18 cellular contexts compared by ENCODE assay signal in genomic region chr10:11930342-11930978, GRCh38.
"Had no signal": no experiment of that assay in that cellular context is flagged by ENCODE, and none has a peak within 500 bp of the region (broad histone marks: within the 10 kb centered on the region; RNA-seq: fewer than 3 reads in every experiment).

No MANE protein-coding gene starts in this region.

- H3K4me3 Mint-ChIP-seq: activated naive CD4-positive, alpha-beta T cell treated with anti-CD3 and anti-CD28 coated beads, Interleukin-2, amount 50 U/mL, for 24 hours; dendritic cell treated with granulocyte-macrophage colony-stimulating factor and Interleukin-4, amounts not matched to agents 40 ng/mL and 50 ng/mL, for 4 days; effector memory CD8-positive, alpha-beta T cell; mesothelial cell of epicardium; nephron; stimulated activated naive CD8-positive, alpha-beta T cell treated with anti-CD3 and anti-CD28 coated beads, Interleukin-15, Interleukin-2, amounts not matched to agents 100 ng/mL and 50 ng/mL, for 24 hours had no signal

- ATAC-seq: effector memory CD8-positive, alpha-beta T cell; gastrocnemius medialis; heart left ventricle had no signal

- H3K4me1 ChIP-seq: gastrocnemius medialis, heart left ventricle had no signal

- DNase-seq: activated CD4-positive, alpha-beta T cell treated with anti-CD3 and anti-CD28 coated beads, Interleukin-2, amount 50 U/mL, for 4 hours; activated CD4-positive, CD25-positive, alpha-beta regulatory T cell treated with anti-CD3 and anti-CD28 coated beads, Interleukin-2, amount 50 U/mL, for 72 hours; activated effector memory CD4-positive, alpha-beta T cell treated with anti-CD3 and anti-CD28 coated beads, Interleukin-2, amount 50 U/mL, for 16 hours; activated T-cell treated with anti-CD3 and anti-CD28 coated beads for 4 hours; adrenal gland; effector memory CD8-positive, alpha-beta T cell; gastrocnemius medialis; heart left ventricle; kidney glomerular epithelial cell; nucleus accumbens; retina; stimulated activated CD4-positive, alpha-beta T cell treated with anti-CD3 and anti-CD28 coated beads, Interleukin-2, amount 100 ng/mL, for 24 hours had no signal

- H3K4me1 Mint-ChIP-seq: activated naive CD4-positive, alpha-beta T cell treated with anti-CD3 and anti-CD28 coated beads, Interleukin-2, amount 50 U/mL, for 24 hours; nephron had no signal

- H3K4me3 ChIP-seq: adrenal gland, gastrocnemius medialis, heart left ventricle, tibial nerve had no signal

- H3K9me3 Mint-ChIP-seq: activated naive CD4-positive, alpha-beta T cell treated with anti-CD3 and anti-CD28 coated beads, Interleukin-2, amount 50 U/mL, for 24 hours; dendritic cell treated with granulocyte-macrophage colony-stimulating factor and Interleukin-4, amounts not matched to agents 40 ng/mL and 50 ng/mL, for 4 days; effector memory CD8-positive, alpha-beta T cell; mesothelial cell of epicardium; nephron; stimulated activated naive CD8-positive, alpha-beta T cell treated with anti-CD3 and anti-CD28 coated beads, Interleukin-15, Interleukin-2, amounts not matched to agents 100 ng/mL and 50 ng/mL, for 24 hours had no signal

- H3K27me3 Mint-ChIP-seq: activated naive CD4-positive, alpha-beta T cell treated with anti-CD3 and anti-CD28 coated beads, Interleukin-2, amount 50 U/mL, for 24 hours; dendritic cell treated with granulocyte-macrophage colony-stimulating factor and Interleukin-4, amounts not matched to agents 40 ng/mL and 50 ng/mL, for 4 days; effector memory CD8-positive, alpha-beta T cell; stimulated activated naive CD8-positive, alpha-beta T cell treated with anti-CD3 and anti-CD28 coated beads, Interleukin-15, Interleukin-2, amounts not matched to agents 100 ng/mL and 50 ng/mL, for 24 hours had no signal

- H3K27me3 ChIP-seq: adrenal gland, gastrocnemius medialis, heart left ventricle, tibial nerve had no signal

- H3K9me3 ChIP-seq: adrenal gland, gastrocnemius medialis, heart left ventricle, tibial nerve had no signal

- H3K27ac Mint-ChIP-seq: activated naive CD4-positive, alpha-beta T cell treated with anti-CD3 and anti-CD28 coated beads, Interleukin-2, amount 50 U/mL, for 24 hours; dendritic cell treated with granulocyte-macrophage colony-stimulating factor and Interleukin-4, amounts not matched to agents 40 ng/mL and 50 ng/mL, for 4 days; mesothelial cell of epicardium; nephron; stimulated activated naive CD8-positive, alpha-beta T cell treated with anti-CD3 and anti-CD28 coated beads, Interleukin-15, Interleukin-2, amounts not matched to agents 100 ng/mL and 50 ng/mL, for 24 hours had no signal
